In the genomic region with DNA sequence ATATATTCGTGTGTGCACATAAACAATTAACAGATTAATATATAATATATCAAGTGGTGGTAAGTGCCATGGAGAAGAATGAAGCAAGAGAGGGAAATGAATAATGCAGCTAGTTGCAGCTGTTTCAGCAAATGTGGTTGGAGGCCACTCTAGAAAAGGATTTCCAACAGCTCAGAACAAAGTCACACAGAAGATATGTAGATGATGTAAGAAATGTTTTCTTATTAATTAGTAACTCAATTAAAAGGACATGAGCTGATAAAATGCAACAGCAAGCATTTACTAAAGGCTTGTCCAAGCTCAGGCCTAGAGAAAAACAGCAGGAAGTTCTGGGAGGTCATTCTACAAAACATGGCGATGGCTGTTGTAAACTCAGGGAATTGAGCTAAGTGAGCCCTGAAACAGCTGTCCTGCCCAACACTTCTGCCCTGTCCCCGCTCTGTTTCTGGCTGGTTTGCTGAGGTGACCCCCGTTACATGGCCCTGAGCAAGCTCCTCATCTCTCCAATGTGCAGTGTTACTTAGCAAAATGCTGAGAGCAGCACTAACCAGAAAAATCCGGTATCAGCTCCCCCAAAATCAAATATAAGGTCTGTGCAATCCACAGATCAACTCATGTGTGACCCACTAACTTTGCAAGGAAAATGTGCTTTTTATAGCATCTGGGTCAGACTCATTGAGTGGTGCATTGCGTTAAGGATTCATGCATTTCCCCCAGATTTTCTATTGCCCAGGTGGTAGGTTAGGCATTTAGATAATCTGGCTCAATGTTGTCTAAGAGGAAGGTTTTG, we compare ENCODE assay signal across 13 cellular contexts. TPM values are rescaled to one million over a fixed set of nuclear protein-coding genes. Genes with fewer than 3 reads are reported as not detected.
DNase-seq lines count a peak whose midpoint lies in the region; ATAC-seq and TF ChIP-seq lines count a peak whose summit lies in the region.
"Had no signal": no experiment of that assay in that cellular context is flagged by ENCODE, and none has a peak within 500 bp of the region (broad histone marks: within the 10 kb centered on the region; RNA-seq: fewer than 3 reads in every experiment).

No MANE protein-coding gene starts in this region.

- no peak for DNase-seq in activated naive CD4-positive, alpha-beta T cell treated with Interleukin-2 at 50 U/mL for 16 hours
- no peak for DNase-seq in activated naive CD8-positive, alpha-beta T cell treated with anti-CD3 and anti-CD28 coated beads for 36 hours
- no peak for DNase-seq in stimulated activated naive CD8-positive, alpha-beta T cell treated with anti-CD3 and anti-CD28 coated beads, Interleukin-15, amount 100 ng/mL, for 72 hours
- DNase-seq in NCI-H2227 treated with DMSO at 0.1 percent for 48 hours (lab: John Stamatoyannopoulos, UW) (no peak), testis (no peak), NCI-H2171 treated with DMSO at 0.1 percent for 48 hours (lab: John Stamatoyannopoulos, UW) (no peak)
- DNase-seq: AML-193; NCI-H524; stimulated activated CD4-positive, alpha-beta T cell treated with anti-CD3 and anti-CD28 coated beads, Interleukin-12 subunit alpha, Interleukin-12 subunit beta, amount 100 ng/mL, for 4 hours had no signal

- no peak overlapping the region for H3K4me3 ChIP-seq in testis
- H3K4me3 ChIP-seq: breast epithelium had no signal

- no peaks in the 10 kb centered on the region for H3K27me3 Mint-ChIP-seq in activated naive CD4-positive, alpha-beta T cell treated with anti-CD3 and anti-CD28 coated beads, Interleukin-2, amount 50 U/mL, for 24 hours
- no peaks in the 10 kb centered on the region for H3K27me3 Mint-ChIP-seq in activated naive CD8-positive, alpha-beta T cell treated with anti-CD3 and anti-CD28 coated beads for 36 hours
- H3K27me3 Mint-ChIP-seq in stimulated activated naive CD8-positive, alpha-beta T cell treated with anti-CD3 and anti-CD28 coated beads, Interleukin-15, amount 100 ng/mL, for 72 hours = no peaks in the 10 kb centered on the region

- no peaks in the 10 kb centered on the region for H3K36me3 ChIP-seq in testis (ENCODE audit: low read depth, missing control alignments)
- H3K36me3 ChIP-seq: breast epithelium had no signal

- peaks cover 7% of the 10 kb centered on the region for H3K9me3 Mint-ChIP-seq in activated naive CD4-positive, alpha-beta T cell treated with anti-CD3 and anti-CD28 coated beads, Interleukin-2, amount 50 U/mL, for 24 hours
- peaks cover 20% of the 10 kb centered on the region for H3K9me3 Mint-ChIP-seq in activated naive CD8-positive, alpha-beta T cell treated with anti-CD3 and anti-CD28 coated beads for 36 hours
- H3K9me3 Mint-ChIP-seq in stimulated activated naive CD8-positive, alpha-beta T cell treated with anti-CD3 and anti-CD28 coated beads, Interleukin-15, amount 100 ng/mL, for 72 hours = peaks cover 16% of the 10 kb centered on the region in 2 donors

- H3K4me3 Mint-ChIP-seq in activated naive CD4-positive, alpha-beta T cell treated with anti-CD3 and anti-CD28 coated beads, Interleukin-2, amount 50 U/mL, for 24 hours = peak overlapping the region; percentile 45
- peak overlapping the region; percentile 1 for H3K4me3 Mint-ChIP-seq in activated naive CD8-positive, alpha-beta T cell treated with anti-CD3 and anti-CD28 coated beads for 36 hours
- H3K4me3 Mint-ChIP-seq in stimulated activated naive CD8-positive, alpha-beta T cell treated with anti-CD3 and anti-CD28 coated beads, Interleukin-15, amount 100 ng/mL, for 72 hours = peak overlapping the region; percentile 43 to 80

- ATAC-seq in HG03354 (IDR thresholded peaks at IDR 0.05; ENCODE audit: poor library complexity, severe bottlenecking, unreplicated experiment) = peak; percentile 21
- ATAC-seq in stimulated activated naive CD8-positive, alpha-beta T cell treated with anti-CD3 and anti-CD28 coated beads, Interleukin-15, amount 100 ng/mL, for 72 hours = no peak

- 84 to 88% methylated on average over 6 of the region's 6 CpGs for WGBS in testis, 2 donors

- TF ChIP-seq POLR2A in testis (IDR thresholded peaks at IDR 0.05) = no peak

- H3K9me3 ChIP-seq in testis = no peaks in the 10 kb centered on the region
- H3K9me3 ChIP-seq: breast epithelium had no signal

- H3K27ac ChIP-seq in testis = no peak overlapping the region
- H3K27ac ChIP-seq: breast epithelium had no signal

- no peaks in the 10 kb centered on the region for H3K27me3 ChIP-seq in testis
- H3K27me3 ChIP-seq: breast epithelium had no signal

- intact Hi-C loops in testis (cut with DNase I; ENCODE audit: low total_unique reads) = no loop called here

- peaks cover 8% of the 10 kb centered on the region for H3K36me3 Mint-ChIP-seq in activated naive CD4-positive, alpha-beta T cell treated with anti-CD3 and anti-CD28 coated beads, Interleukin-2, amount 50 U/mL, for 24 hours
- H3K36me3 Mint-ChIP-seq in activated naive CD8-positive, alpha-beta T cell treated with anti-CD3 and anti-CD28 coated beads for 36 hours = peaks cover 12% of the 10 kb centered on the region

- no peaks in the 10 kb centered on the region for H3K4me1 ChIP-seq in testis
- H3K4me1 ChIP-seq: breast epithelium had no signal

- peak overlapping the region; percentile 92 for H3K27ac Mint-ChIP-seq in activated naive CD4-positive, alpha-beta T cell treated with anti-CD3 and anti-CD28 coated beads, Interleukin-2, amount 50 U/mL, for 24 hours
- H3K27ac Mint-ChIP-seq in activated naive CD8-positive, alpha-beta T cell treated with anti-CD3 and anti-CD28 coated beads for 36 hours = peak overlapping the region; percentile 75
- peak overlapping the region in 1 of 2 donors; percentile 11 for H3K27ac Mint-ChIP-seq in stimulated activated naive CD8-positive, alpha-beta T cell treated with anti-CD3 and anti-CD28 coated beads, Interleukin-15, amount 100 ng/mL, for 72 hours

- peaks cover 78% of the 10 kb centered on the region for H3K4me1 Mint-ChIP-seq in activated naive CD4-positive, alpha-beta T cell treated with anti-CD3 and anti-CD28 coated beads, Interleukin-2, amount 50 U/mL, for 24 hours
- peaks cover 65% of the 10 kb centered on the region for H3K4me1 Mint-ChIP-seq in activated naive CD8-positive, alpha-beta T cell treated with anti-CD3 and anti-CD28 coated beads for 36 hours
- peaks cover 77% of the 10 kb centered on the region for H3K4me1 Mint-ChIP-seq in stimulated activated naive CD8-positive, alpha-beta T cell treated with anti-CD3 and anti-CD28 coated beads, Interleukin-15, amount 100 ng/mL, for 72 hours

- TF ChIP-seq CTCF in testis (IDR thresholded peaks at IDR 0.05) = no peak

RNA-seq across cellular contexts. Expression of gene C10orf67, which starts 23.5 kb away (rescaled TPM):
- total RNA-seq in activated naive CD8-positive, alpha-beta T cell treated with anti-CD3 and anti-CD28 coated beads for 36 hours = under 1 TPM; 0.45 to 0.60 TPM
- 1 to 10 TPM; 3.0 to 7.1 TPM for total RNA-seq in testis
- polyA plus RNA-seq in testis (ENCODE audit: insufficient read depth, low read depth, low replicate concordance) = 11.1 TPM
- total RNA-seq: SK-MEL-5 had no signal

Comparison
In these comparisons a context has a peak if more than half of its experiments do, and no peak if none do; other contexts are left out.
1. H3K4me3 Mint-ChIP-seq: peak in every context shown above with its lines; median percentile 62 in stimulated activated naive CD8-positive, alpha-beta T cell treated with anti-CD3 and anti-CD28 coated beads, Interleukin-15, amount 100 ng/mL, for 72 hours; 45 in activated naive CD4-positive, alpha-beta T cell treated with anti-CD3 and anti-CD28 coated beads, Interleukin-2, amount 50 U/mL, for 24 hours; 1 in activated naive CD8-positive, alpha-beta T cell treated with anti-CD3 and anti-CD28 coated beads for 36 hours.